In genomic region chr20:57061058-57061900, GRCh38 we compare ENCODE assay signal across 1 cellular context.
TF ChIP-seq lines count a peak whose summit lies in the region.

No MANE protein-coding gene starts in this region.

TF ChIP-seq in Ishikawa, 13 proteins besides CTCF, POLR2A, EP300 and RAD21 (continued from another document):
- TF ChIP-seq, protein P1, sequence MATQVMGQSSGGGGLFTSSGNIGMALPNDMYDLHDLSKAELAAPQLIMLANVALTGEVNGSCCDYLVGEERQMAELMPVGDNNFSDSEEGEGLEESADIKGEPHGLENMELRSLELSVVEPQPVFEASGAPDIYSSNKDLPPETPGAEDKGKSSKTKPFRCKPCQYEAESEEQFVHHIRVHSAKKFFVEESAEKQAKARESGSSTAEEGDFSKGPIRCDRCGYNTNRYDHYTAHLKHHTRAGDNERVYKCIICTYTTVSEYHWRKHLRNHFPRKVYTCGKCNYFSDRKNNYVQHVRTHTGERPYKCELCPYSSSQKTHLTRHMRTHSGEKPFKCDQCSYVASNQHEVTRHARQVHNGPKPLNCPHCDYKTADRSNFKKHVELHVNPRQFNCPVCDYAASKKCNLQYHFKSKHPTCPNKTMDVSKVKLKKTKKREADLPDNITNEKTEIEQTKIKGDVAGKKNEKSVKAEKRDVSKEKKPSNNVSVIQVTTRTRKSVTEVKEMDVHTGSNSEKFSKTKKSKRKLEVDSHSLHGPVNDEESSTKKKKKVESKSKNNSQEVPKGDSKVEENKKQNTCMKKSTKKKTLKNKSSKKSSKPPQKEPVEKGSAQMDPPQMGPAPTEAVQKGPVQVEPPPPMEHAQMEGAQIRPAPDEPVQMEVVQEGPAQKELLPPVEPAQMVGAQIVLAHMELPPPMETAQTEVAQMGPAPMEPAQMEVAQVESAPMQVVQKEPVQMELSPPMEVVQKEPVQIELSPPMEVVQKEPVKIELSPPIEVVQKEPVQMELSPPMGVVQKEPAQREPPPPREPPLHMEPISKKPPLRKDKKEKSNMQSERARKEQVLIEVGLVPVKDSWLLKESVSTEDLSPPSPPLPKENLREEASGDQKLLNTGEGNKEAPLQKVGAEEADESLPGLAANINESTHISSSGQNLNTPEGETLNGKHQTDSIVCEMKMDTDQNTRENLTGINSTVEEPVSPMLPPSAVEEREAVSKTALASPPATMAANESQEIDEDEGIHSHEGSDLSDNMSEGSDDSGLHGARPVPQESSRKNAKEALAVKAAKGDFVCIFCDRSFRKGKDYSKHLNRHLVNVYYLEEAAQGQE (IDR thresholded peaks at IDR 0.05; ENCODE audit: low read depth): no peak
- TF ChIP-seq TAF1 (IDR thresholded peaks at IDR 0.05; ENCODE audit: low read depth) (no peak), TCF12 (IDR thresholded peaks at IDR 0.05; ENCODE audit: low read depth) (no peak), EGR1 (IDR thresholded peaks at IDR 0.05) (no peak), CREB1 (IDR thresholded peaks at IDR 0.05; ENCODE audit: low read depth) (no peak), TEAD4 (IDR thresholded peaks at IDR 0.05) (no peak), CEBPB (IDR thresholded peaks at IDR 0.05) (no peak), FOXM1 (IDR thresholded peaks at IDR 0.05; ENCODE audit: borderline replicate concordance, low read depth) (no peak), USF1 (IDR thresholded peaks at IDR 0.05) (no peak)
- TF ChIP-seq, protein P2, sequence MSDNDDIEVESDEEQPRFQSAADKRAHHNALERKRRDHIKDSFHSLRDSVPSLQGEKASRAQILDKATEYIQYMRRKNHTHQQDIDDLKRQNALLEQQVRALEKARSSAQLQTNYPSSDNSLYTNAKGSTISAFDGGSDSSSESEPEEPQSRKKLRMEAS (IDR thresholded peaks at IDR 0.05): no peak
